9 cellular contexts compared by ENCODE assay signal in genomic region chr1:234781241-234782056, GRCh38.
DNase-seq lines count a peak whose midpoint lies in the region.
"Had no signal": no experiment of that assay in that cellular context is flagged by ENCODE, and none has a peak within 500 bp of the region (broad histone marks: within the 10 kb centered on the region; RNA-seq: fewer than 3 reads in every experiment).

No MANE protein-coding gene starts in this region.

- DNase-seq in activated T-cell treated with anti-CD3 and anti-CD28 coated beads for 48 hours (ENCODE audit: low read depth) (peak; percentile 58), NCI-H82 (lab: John Stamatoyannopoulos, UW) (peak; percentile 99), hepatic stellate cell (ENCODE audit: low spot score) (peak; percentile 14), COR-L47 (lab: John Stamatoyannopoulos, UW) (no peak), HK-2 (ENCODE audit: unreplicated experiment) (no peak), NK-92 (lab: John Stamatoyannopoulos, UW; ENCODE audit: unreplicated experiment) (no peak)
- DNase-seq in activated T-cell treated with anti-CD3 and anti-CD28 coated beads, Interleukin-2, amount 50 U/mL, for 1 hour, result no peak
- DNase-seq in stimulated activated CD8-positive, alpha-beta memory T cell treated with anti-CD3 and anti-CD28 coated beads, Interleukin-7, amount 100 ng/mL, for 48 hours (ENCODE audit: extremely low read depth in 1 of 2, low read depth in 1 of 2), result peak; percentile 48 to 69
- DNase-seq: right cardiac atrium had no signal

Comparison
In these comparisons a context has a peak if more than half of its experiments do, and no peak if none do; other contexts are left out.
1. DNase-seq: peak in activated T-cell treated with anti-CD3 and anti-CD28 coated beads for 48 hours (single experiment), NCI-H82 (single experiment), hepatic stellate cell (single experiment) and stimulated activated CD8-positive, alpha-beta memory T cell treated with anti-CD3 and anti-CD28 coated beads, Interleukin-7, amount 100 ng/mL, for 48 hours (2 of 2); none in activated T-cell treated with anti-CD3 and anti-CD28 coated beads, Interleukin-2, amount 50 U/mL, for 1 hour (single experiment), COR-L47 (single experiment), HK-2 (single experiment) and NK-92 (single experiment).